ENCODE assay signal across 8 cellular contexts in genomic region chr3:53891500-53892334, GRCh38. TPM values are rescaled to one million over a fixed set of nuclear protein-coding genes. Genes with fewer than 3 reads are reported as not detected.
A peak's percentile ranks its signal among the peaks of the same experiment; 100 is the strongest.
DNase-seq lines count a peak whose midpoint lies in the region; ATAC-seq and FAIRE-seq lines count a peak whose summit lies in the region.

Gene SELENOK (minus strand): TSS chr3:53891859.

- peak within 1 kb of the TSS; percentile 59 for H3K27ac ChIP-seq in KOPT-K1 (ENCODE audit: low read depth, low read length, poor library complexity, severe bottlenecking)
- peak within 1 kb of the TSS; percentile 75 for H3K27ac ChIP-seq in muscle layer of colon (ENCODE audit: low read depth, low read length)

- H3K4me3 ChIP-seq in muscle layer of colon (ENCODE audit: low read depth in 1 of 2, low read length in 2 of 2) = peak within 1 kb of the TSS; percentile 69 to 93

- peak within 1 kb of the TSS; percentile 98 for H3K27ac Mint-ChIP-seq in activated T-cell treated with anti-CD3 and anti-CD28 coated beads, Interleukin-2, amount 50 U/mL, for 72 hours

- H3K27me3 ChIP-seq in muscle layer of colon (ENCODE audit: control insufficient read depth in 1 of 2, insufficient read depth in 2 of 2, low read length in 2 of 2) = no peaks in the 10 kb centered on the region

- peaks cover 54% of the 10 kb centered on the region for H3K4me1 Mint-ChIP-seq in activated T-cell treated with anti-CD3 and anti-CD28 coated beads, Interleukin-2, amount 50 U/mL, for 72 hours (ENCODE audit: low read depth)

- peaks cover under 1% of the 10 kb centered on the region for H3K9me3 ChIP-seq in KOPT-K1 (ENCODE audit: insufficient read depth, low read length, poor library complexity, severe bottlenecking)
- no peaks in the 10 kb centered on the region for H3K9me3 ChIP-seq in muscle layer of colon (ENCODE audit: low read length)

- ATAC-seq in GM21786 (IDR thresholded peaks at IDR 0.05; ENCODE audit: unreplicated experiment) (peak; percentile 97), esophagus mucosa (peak; percentile 98)
- peak; percentile 94 to 95 for ATAC-seq in activated T-cell treated with anti-CD3 and anti-CD28 coated beads, Interleukin-2, amount 50 U/mL, for 72 hours (replicated peaks in 1 of 2)

- H3K9me3 Mint-ChIP-seq in activated T-cell treated with anti-CD3 and anti-CD28 coated beads, Interleukin-2, amount 50 U/mL, for 72 hours = peaks cover 0 to 3% of the 10 kb centered on the region in 2 donors

- FAIRE-seq in RCC 7860 (lab: Jason Lieb, UNC) = peak; percentile 91

- H3K9ac ChIP-seq in muscle layer of colon (ENCODE audit: low read length) = peak within 1 kb of the TSS; percentile 96

- peaks cover 5 to 13% of the 10 kb centered on the region in 2 donors for H3K36me3 Mint-ChIP-seq in activated T-cell treated with anti-CD3 and anti-CD28 coated beads, Interleukin-2, amount 50 U/mL, for 72 hours (ENCODE audit: insufficient read depth in 2 of 2)

- DNase-seq in DMS53 treated with DMSO at 0.1 percent for 48 hours (lab: John Stamatoyannopoulos, UW; ENCODE audit: unreplicated experiment) (peak; percentile 82), RCC 7860 (ENCODE audit: low spot score) (peak; percentile 93)
- DNase-seq in activated T-cell treated with anti-CD3 and anti-CD28 coated beads, Interleukin-2, amount 50 U/mL, for 72 hours = peak; percentile 96 to 97
- peak; percentile 93 for DNase-seq in stimulated activated CD8-positive, alpha-beta memory T cell treated with anti-CD3 and anti-CD28 coated beads, Interleukin-7, amount 100 ng/mL, for 24 hours (ENCODE audit: low read depth)

- H3K4me3 Mint-ChIP-seq in activated T-cell treated with anti-CD3 and anti-CD28 coated beads, Interleukin-2, amount 50 U/mL, for 72 hours = peak within 1 kb of the TSS; percentile 90 to 99

- H3K27me3 Mint-ChIP-seq in activated T-cell treated with anti-CD3 and anti-CD28 coated beads, Interleukin-2, amount 50 U/mL, for 72 hours (ENCODE audit: low read depth) = no peaks in the 10 kb centered on the region

- H3K36me3 ChIP-seq in KOPT-K1 (ENCODE audit: insufficient read depth, low read length) = peaks cover 12% of the 10 kb centered on the region
- H3K36me3 ChIP-seq in muscle layer of colon (ENCODE audit: insufficient read depth, low read length) = peaks cover 9% of the 10 kb centered on the region

- H3K4me1 ChIP-seq in muscle layer of colon (ENCODE audit: insufficient read depth, low read length) = peaks cover 14% of the 10 kb centered on the region

RNA-seq across cellular contexts. Expression of gene SELENOK, which starts in this region (rescaled TPM):
- 10 to 100 TPM; 60.3 to 77.0 TPM for total RNA-seq in activated T-cell treated with anti-CD3 and anti-CD28 coated beads, Interleukin-2, amount 50 U/mL, for 72 hours
- 23.7 TPM for total RNA-seq in esophagus mucosa

Comparison
In these comparisons a context has a peak if more than half of its experiments do, and no peak if none do; other contexts are left out.
1. Peak in every context shown above with its lines: DNase-seq, ATAC-seq, H3K4me3 ChIP-seq and H3K27ac ChIP-seq.